8 cellular contexts compared by ENCODE assay signal in the genomic region with DNA sequence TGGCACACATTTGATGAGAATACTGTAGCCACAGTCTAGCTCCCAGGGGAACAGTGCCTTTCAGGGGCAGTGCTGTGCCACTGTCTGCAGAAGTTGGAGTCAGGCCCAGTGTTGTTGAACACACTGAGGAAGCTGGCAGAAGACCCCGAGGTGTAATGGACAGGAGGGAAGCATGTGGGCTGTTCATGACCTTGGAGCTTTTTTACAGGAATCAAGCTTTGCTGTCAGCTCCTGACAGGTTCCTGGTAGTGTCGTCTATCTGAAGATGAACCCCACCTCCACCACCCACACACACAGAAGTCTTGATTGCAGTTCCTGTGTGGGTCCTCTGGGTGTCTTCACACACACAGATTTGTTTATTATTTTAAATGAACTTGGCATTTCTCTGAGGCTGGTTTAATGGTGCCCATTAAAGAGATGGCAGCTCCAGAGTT. TPM values are rescaled to one million over a fixed set of nuclear protein-coding genes. Genes with fewer than 3 reads are reported as not detected.
DNase-seq lines count a peak whose midpoint lies in the region; ATAC-seq and TF ChIP-seq lines count a peak whose summit lies in the region.

No MANE protein-coding gene starts in this region.

- H3K4me3 Mint-ChIP-seq in CD8-positive, alpha-beta T cell: peak overlapping the region; percentile 37
- peak overlapping the region; percentile 57 for H3K4me3 Mint-ChIP-seq in activated naive CD8-positive, alpha-beta T cell

- H3K9me3 ChIP-seq in CD8-positive, alpha-beta T cell (ENCODE audit: low read length): no peaks in the 10 kb centered on the region

- no peaks in the 10 kb centered on the region for H3K27me3 Mint-ChIP-seq in CD8-positive, alpha-beta T cell (ENCODE audit: low read depth)
- no peaks in the 10 kb centered on the region for H3K27me3 Mint-ChIP-seq in activated naive CD8-positive, alpha-beta T cell

- H3K4me3 ChIP-seq in CD8-positive, alpha-beta T cell (ENCODE audit: low read depth, low read length): no peak overlapping the region

- no peaks in the 10 kb centered on the region for H3K9me3 Mint-ChIP-seq in CD8-positive, alpha-beta T cell
- no peaks in the 10 kb centered on the region for H3K9me3 Mint-ChIP-seq in activated naive CD8-positive, alpha-beta T cell (ENCODE audit: low read depth)

- H3K4me1 Mint-ChIP-seq in CD8-positive, alpha-beta T cell (ENCODE audit: low read depth): peaks cover 92% of the 10 kb centered on the region
- peaks cover 92% of the 10 kb centered on the region for H3K4me1 Mint-ChIP-seq in activated naive CD8-positive, alpha-beta T cell (ENCODE audit: low read depth)

- intact Hi-C loops in CD8-positive, alpha-beta T cell (cut with DNase I, micrococcal nuclease): loop anchor here (1.0 to 5.0 kb wide), 7 partner anchors 13 to 137 kb away; partner anchors contain the start of genes HSD17B4 (in 1 of the 2) and TNFAIP8 (in 1 of the 2)

- H3K27ac ChIP-seq in CD8-positive, alpha-beta T cell (ENCODE audit: low read depth, low read length): peak overlapping the region; percentile 25

- peak; percentile 74 for TF ChIP-seq CTCF in CD8-positive, alpha-beta T cell (IDR thresholded peaks at IDR 0.05)

- H3K27me3 ChIP-seq in CD8-positive, alpha-beta T cell (ENCODE audit: insufficient read depth, low read length): no peaks in the 10 kb centered on the region

- peaks cover 24% of the 10 kb centered on the region for H3K36me3 Mint-ChIP-seq in CD8-positive, alpha-beta T cell
- H3K36me3 Mint-ChIP-seq in activated naive CD8-positive, alpha-beta T cell: peaks cover 13% of the 10 kb centered on the region

- H3K27ac Mint-ChIP-seq in CD8-positive, alpha-beta T cell: peak overlapping the region; percentile 91
- H3K27ac Mint-ChIP-seq in activated naive CD8-positive, alpha-beta T cell: peak overlapping the region; percentile 92

- POLR2A ChIA-PET in CD8-positive, alpha-beta T cell (lab: Charles Lee): interaction anchor here (0.6 to 2.1 kb wide), 19 partner anchors 12 to 310 kb away, joined by 3 to 11 read pairs (median 5); no protein-coding TSS in a partner anchor

- DNase-seq in CD8-positive, alpha-beta T cell: peak in 5 of 7 experiments; percentile 41 to 70 (median 55)
- DNase-seq in NOMO-1 treated with DMSO at 0.1 percent for 48 hours (lab: John Stamatoyannopoulos, UW; ENCODE audit: unreplicated experiment) (peak; percentile 49), left kidney (ENCODE audit: low read depth, low spot score) (peak; percentile 57), superior temporal gyrus (ENCODE audit: extremely low spot score) (no peak), NCI-H510A treated with DMSO at 0.1 percent for 48 hours (lab: John Stamatoyannopoulos, UW) (no peak)

- no peaks in the 10 kb centered on the region for H3K36me3 ChIP-seq in CD8-positive, alpha-beta T cell (ENCODE audit: insufficient read depth, low read length)

- H3K4me1 ChIP-seq in CD8-positive, alpha-beta T cell (ENCODE audit: insufficient read depth, low read length): peaks cover 94% of the 10 kb centered on the region

- peak; percentile 87 for ATAC-seq in CD8-positive, alpha-beta T cell
- ATAC-seq in GM19025 (IDR thresholded peaks at IDR 0.05; ENCODE audit: low read depth, unreplicated experiment) (peak; percentile 75), HG03095 (IDR thresholded peaks at IDR 0.05; ENCODE audit: unreplicated experiment) (peak; percentile 62)

- CTCF ChIA-PET in CD8-positive, alpha-beta T cell (lab: Charles Lee): interaction anchor here (0.6 to 6.2 kb wide), 51 partner anchors 8 to 339 kb away, joined by 3 to 118 read pairs (median 4); partner anchors contain the start of gene DTWD2

RNA-seq across cellular contexts. Expression of gene TNFAIP8, which starts 40.3 kb away (rescaled TPM):
- 10 to 100 TPM; 62.3 to 63.0 TPM for total RNA-seq in CD8-positive, alpha-beta T cell

Comparison
In these comparisons a context has a peak if more than half of its experiments do, and no peak if none do; other contexts are left out.
1. DNase-seq: peak in CD8-positive, alpha-beta T cell (5 of 7), NOMO-1 treated with DMSO at 0.1 percent for 48 hours (single experiment) and left kidney (single experiment); none in superior temporal gyrus (single experiment) and NCI-H510A treated with DMSO at 0.1 percent for 48 hours (single experiment).
2. Peak in every context shown above with its lines, with median percentiles within 50 percentile points of each other: ATAC-seq.